Comparison of ENCODE assay signal across 1 cellular context in the genomic region with DNA sequence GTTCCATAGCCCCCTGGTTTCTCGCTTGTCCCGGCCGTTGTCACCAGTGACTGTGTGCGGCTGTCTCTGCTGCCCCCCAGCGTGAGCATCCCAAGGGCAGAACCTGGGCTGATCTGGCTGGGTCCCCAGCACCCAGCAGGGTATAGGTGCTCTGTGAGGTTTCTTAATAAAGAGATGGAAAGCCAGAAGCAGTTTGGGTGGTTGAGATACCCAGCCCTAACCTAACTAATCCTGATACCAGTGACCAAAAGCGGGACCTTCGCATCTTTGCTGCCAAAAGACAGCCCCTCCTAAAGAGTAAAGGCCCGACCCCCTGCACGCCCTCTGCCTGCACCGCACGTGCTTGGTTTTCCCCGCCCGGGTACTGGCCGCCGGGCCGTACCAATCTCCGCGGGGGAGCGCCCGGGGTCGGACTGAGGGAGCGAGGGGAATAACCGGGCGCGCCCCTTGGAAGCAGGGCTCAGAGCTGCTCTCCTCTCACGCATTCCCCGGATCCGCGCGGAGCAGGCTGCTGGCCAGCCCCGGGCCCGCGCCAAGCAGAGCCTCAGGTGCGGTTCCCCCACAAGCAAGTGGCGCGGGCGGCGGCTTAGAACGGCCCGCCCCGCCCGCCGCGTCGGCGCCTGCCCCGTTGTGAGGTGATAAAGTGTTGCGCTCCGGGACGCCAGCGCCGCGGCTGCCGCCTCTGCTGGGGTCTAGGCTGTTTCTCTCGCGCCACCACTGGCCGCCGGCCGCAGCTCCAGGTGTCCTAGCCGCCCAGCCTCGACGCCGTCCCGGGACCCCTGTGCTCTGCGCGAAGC.
A peak's percentile ranks its signal among the peaks of the same experiment; 100 is the strongest.
TF ChIP-seq lines count a peak whose summit lies in the region.

A gene with protein sequence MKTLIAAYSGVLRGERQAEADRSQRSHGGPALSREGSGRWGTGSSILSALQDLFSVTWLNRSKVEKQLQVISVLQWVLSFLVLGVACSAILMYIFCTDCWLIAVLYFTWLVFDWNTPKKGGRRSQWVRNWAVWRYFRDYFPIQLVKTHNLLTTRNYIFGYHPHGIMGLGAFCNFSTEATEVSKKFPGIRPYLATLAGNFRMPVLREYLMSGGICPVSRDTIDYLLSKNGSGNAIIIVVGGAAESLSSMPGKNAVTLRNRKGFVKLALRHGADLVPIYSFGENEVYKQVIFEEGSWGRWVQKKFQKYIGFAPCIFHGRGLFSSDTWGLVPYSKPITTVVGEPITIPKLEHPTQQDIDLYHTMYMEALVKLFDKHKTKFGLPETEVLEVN (plus strand): TSS at position 667 of the 797 bp plus-strand sequence. CDS start 214 bp downstream, outside the sequence.

TF ChIP-seq in HepG2, 621 proteins besides CTCF, POLR2A, EP300 and RAD21 (continued from another document):
- TF ChIP-seq, protein P1, sequence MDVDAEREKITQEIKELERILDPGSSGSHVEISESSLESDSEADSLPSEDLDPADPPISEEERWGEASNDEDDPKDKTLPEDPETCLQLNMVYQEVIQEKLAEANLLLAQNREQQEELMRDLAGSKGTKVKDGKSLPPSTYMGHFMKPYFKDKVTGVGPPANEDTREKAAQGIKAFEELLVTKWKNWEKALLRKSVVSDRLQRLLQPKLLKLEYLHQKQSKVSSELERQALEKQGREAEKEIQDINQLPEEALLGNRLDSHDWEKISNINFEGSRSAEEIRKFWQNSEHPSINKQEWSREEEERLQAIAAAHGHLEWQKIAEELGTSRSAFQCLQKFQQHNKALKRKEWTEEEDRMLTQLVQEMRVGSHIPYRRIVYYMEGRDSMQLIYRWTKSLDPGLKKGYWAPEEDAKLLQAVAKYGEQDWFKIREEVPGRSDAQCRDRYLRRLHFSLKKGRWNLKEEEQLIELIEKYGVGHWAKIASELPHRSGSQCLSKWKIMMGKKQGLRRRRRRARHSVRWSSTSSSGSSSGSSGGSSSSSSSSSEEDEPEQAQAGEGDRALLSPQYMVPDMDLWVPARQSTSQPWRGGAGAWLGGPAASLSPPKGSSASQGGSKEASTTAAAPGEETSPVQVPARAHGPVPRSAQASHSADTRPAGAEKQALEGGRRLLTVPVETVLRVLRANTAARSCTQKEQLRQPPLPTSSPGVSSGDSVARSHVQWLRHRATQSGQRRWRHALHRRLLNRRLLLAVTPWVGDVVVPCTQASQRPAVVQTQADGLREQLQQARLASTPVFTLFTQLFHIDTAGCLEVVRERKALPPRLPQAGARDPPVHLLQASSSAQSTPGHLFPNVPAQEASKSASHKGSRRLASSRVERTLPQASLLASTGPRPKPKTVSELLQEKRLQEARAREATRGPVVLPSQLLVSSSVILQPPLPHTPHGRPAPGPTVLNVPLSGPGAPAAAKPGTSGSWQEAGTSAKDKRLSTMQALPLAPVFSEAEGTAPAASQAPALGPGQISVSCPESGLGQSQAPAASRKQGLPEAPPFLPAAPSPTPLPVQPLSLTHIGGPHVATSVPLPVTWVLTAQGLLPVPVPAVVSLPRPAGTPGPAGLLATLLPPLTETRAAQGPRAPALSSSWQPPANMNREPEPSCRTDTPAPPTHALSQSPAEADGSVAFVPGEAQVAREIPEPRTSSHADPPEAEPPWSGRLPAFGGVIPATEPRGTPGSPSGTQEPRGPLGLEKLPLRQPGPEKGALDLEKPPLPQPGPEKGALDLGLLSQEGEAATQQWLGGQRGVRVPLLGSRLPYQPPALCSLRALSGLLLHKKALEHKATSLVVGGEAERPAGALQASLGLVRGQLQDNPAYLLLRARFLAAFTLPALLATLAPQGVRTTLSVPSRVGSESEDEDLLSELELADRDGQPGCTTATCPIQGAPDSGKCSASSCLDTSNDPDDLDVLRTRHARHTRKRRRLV (CRISPR knock-in tag; IDR thresholded peaks at IDR 0.05): 0 out of 2 replicates have a peak, but pooled peaks have one; percentile 55
- TF ChIP-seq ZNF501 (CRISPR knock-in tag; IDR thresholded peaks at IDR 0.05) (peak; percentile 94), PHF21A (CRISPR knock-in tag; IDR thresholded peaks at IDR 0.05) (peak; percentile 81), DPF2 (CRISPR knock-in tag; IDR thresholded peaks at IDR 0.05; ENCODE audit: borderline replicate concordance, low read depth) (no peak), SCMH1 (CRISPR knock-in tag; IDR thresholded peaks at IDR 0.05; ENCODE audit: borderline replicate concordance) (no peak), ZNF549 (CRISPR knock-in tag; IDR thresholded peaks at IDR 0.05) (no peak), ZFY (CRISPR knock-in tag; IDR thresholded peaks at IDR 0.05) (peak; percentile 73), ZBTB8A (CRISPR knock-in tag; IDR thresholded peaks at IDR 0.05; ENCODE audit: borderline replicate concordance, low read depth) (peak; percentile 44; the same call in 1 of the 2 replicates), MBNL3 (CRISPR knock-in tag; conservative IDR thresholded peaks at IDR 0.05) (no peak), KDM1A (CRISPR knock-in tag; IDR thresholded peaks at IDR 0.05) (0 out of 2 replicates have a peak, but pooled peaks have one; percentile 5), ZNF747 (CRISPR knock-in tag; IDR thresholded peaks at IDR 0.05; ENCODE audit: borderline replicate concordance) (peak; percentile 57; the same call in 1 of the 2 replicates), ASH2L (IDR thresholded peaks at IDR 0.05; ENCODE audit: insufficient read length, low read depth, low read length) (peak; percentile 89), HNRNPUL1 (IDR thresholded peaks at IDR 0.05; ENCODE audit: low read depth, low read length) (no peak), PAWR (CRISPR knock-in tag; IDR thresholded peaks at IDR 0.05; ENCODE audit: borderline replicate concordance) (no peak), ZNF790 (CRISPR knock-in tag; IDR thresholded peaks at IDR 0.05; ENCODE audit: borderline replicate concordance) (peak; percentile 96)
- TF ChIP-seq, protein P2, sequence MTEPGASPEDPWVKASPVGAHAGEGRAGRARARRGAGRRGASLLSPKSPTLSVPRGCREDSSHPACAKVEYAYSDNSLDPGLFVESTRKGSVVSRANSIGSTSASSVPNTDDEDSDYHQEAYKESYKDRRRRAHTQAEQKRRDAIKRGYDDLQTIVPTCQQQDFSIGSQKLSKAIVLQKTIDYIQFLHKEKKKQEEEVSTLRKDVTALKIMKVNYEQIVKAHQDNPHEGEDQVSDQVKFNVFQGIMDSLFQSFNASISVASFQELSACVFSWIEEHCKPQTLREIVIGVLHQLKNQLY (CRISPR knock-in tag; IDR thresholded peaks at IDR 0.05): peak; percentile 82
- TF ChIP-seq, protein P3, sequence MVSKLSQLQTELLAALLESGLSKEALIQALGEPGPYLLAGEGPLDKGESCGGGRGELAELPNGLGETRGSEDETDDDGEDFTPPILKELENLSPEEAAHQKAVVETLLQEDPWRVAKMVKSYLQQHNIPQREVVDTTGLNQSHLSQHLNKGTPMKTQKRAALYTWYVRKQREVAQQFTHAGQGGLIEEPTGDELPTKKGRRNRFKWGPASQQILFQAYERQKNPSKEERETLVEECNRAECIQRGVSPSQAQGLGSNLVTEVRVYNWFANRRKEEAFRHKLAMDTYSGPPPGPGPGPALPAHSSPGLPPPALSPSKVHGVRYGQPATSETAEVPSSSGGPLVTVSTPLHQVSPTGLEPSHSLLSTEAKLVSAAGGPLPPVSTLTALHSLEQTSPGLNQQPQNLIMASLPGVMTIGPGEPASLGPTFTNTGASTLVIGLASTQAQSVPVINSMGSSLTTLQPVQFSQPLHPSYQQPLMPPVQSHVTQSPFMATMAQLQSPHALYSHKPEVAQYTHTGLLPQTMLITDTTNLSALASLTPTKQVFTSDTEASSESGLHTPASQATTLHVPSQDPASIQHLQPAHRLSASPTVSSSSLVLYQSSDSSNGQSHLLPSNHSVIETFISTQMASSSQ (IDR thresholded peaks at IDR 0.05; ENCODE audit: low read depth): no peak
- TF ChIP-seq, protein P3 (CRISPR knock-in tag; IDR thresholded peaks at IDR 0.05; ENCODE audit: borderline replicate concordance): peak; percentile 51; the same call in 1 of the 2 replicates
- TF ChIP-seq, protein P4, sequence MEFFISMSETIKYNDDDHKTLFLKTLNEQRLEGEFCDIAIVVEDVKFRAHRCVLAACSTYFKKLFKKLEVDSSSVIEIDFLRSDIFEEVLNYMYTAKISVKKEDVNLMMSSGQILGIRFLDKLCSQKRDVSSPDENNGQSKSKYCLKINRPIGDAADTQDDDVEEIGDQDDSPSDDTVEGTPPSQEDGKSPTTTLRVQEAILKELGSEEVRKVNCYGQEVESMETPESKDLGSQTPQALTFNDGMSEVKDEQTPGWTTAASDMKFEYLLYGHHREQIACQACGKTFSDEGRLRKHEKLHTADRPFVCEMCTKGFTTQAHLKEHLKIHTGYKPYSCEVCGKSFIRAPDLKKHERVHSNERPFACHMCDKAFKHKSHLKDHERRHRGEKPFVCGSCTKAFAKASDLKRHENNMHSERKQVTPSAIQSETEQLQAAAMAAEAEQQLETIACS (CRISPR knock-in tag; IDR thresholded peaks at IDR 0.05): 0 out of 2 replicates have a peak, but pooled peaks have one; percentile 36
- TF ChIP-seq, protein P5, sequence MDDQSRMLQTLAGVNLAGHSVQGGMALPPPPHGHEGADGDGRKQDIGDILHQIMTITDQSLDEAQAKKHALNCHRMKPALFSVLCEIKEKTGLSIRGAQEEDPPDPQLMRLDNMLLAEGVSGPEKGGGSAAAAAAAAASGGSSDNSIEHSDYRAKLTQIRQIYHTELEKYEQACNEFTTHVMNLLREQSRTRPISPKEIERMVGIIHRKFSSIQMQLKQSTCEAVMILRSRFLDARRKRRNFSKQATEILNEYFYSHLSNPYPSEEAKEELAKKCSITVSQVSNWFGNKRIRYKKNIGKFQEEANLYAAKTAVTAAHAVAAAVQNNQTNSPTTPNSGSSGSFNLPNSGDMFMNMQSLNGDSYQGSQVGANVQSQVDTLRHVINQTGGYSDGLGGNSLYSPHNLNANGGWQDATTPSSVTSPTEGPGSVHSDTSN (CRISPR knock-in tag; IDR thresholded peaks at IDR 0.05; ENCODE audit: borderline replicate concordance): peak; percentile 81; the same call in 1 of the 2 replicates
